In genomic region chr20:19745584-19745983, GRCh38 we compare ENCODE assay signal across 20 cellular contexts.
"Had no signal": no experiment of that assay in that cellular context is flagged by ENCODE, and none has a peak within 500 bp of the region (broad histone marks: within the 10 kb centered on the region; RNA-seq: fewer than 3 reads in every experiment).

No MANE protein-coding gene starts in this region.

- FAIRE-seq: endothelial cell of umbilical vein, islet of Langerhans, keratinocyte had no signal

- DNase-seq: dermis blood vessel endothelial cell; dorsolateral prefrontal cortex; effector CD4-positive, alpha-beta T cell; effector memory CD4-positive, alpha-beta T cell; foreskin keratinocyte; heart left ventricle; hippocampal formation; left cardiac atrium; left lung; left ventricle myocardium superior; lower lobe of right lung; mesenchymal stem cell; mucosa of descending colon had no signal

- ATAC-seq: foreskin keratinocyte, gastroesophageal sphincter, heart left ventricle, left cardiac atrium, left ventricle myocardium superior, lower lobe of right lung, mucosa of descending colon had no signal

- H3K27me3 ChIP-seq: esophagus muscularis mucosa, foreskin keratinocyte, gastroesophageal sphincter, heart left ventricle, left lung had no signal

- H3K9me3 ChIP-seq: lower lobe of right lung, mucosa of descending colon had no signal

- H3K4me1 ChIP-seq: foreskin keratinocyte had no signal

- H3K4me3 Mint-ChIP-seq: mesothelial cell of epicardium had no signal

- H3K27ac Mint-ChIP-seq: mesothelial cell of epicardium had no signal

- H3K4me3 ChIP-seq: coronary artery, dorsolateral prefrontal cortex, esophagus muscularis mucosa, gastroesophageal sphincter, heart left ventricle, left lung, lower lobe of right lung, mucosa of descending colon had no signal

- H3K36me3 Mint-ChIP-seq: mesothelial cell of epicardium had no signal

- H3K36me3 ChIP-seq: esophagus muscularis mucosa, gastroesophageal sphincter, heart left ventricle, left lung, lower lobe of right lung had no signal

- H3K27ac ChIP-seq: coronary artery, dorsolateral prefrontal cortex, esophagus muscularis mucosa, foreskin keratinocyte, gastroesophageal sphincter, heart left ventricle, left lung, lower lobe of right lung had no signal
